Comparison of ENCODE assay signal across 7 cellular contexts in the genomic region with DNA sequence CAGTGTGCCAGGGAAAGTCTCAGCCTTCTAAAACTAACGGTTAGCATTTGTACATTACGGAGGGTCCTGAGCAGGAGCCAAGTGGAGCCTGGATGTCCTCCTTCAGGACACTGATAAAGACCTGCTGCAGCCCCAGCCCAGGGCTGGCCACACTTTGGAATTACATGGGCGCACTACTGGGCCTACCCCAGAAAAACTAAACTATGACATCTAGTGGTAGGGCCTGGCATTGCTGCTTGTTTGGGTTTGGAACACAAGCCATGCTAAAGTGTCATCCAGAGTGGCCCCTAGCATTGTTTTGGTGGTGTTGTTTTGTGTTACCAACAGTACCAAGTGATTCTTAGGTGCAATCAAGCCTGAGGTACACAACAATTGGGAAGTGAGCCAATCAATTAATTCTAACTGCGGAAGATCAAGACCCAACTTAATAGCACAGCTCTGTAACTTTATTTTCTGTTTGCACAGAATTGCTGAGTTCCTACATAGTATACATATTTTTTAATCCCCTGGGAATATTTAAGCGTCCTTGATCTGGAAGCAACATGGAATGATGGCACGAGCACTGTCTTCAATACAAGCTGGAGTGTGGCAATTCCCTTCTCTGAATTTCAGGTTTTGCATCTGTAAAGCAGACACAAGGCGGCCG.
DNase-seq lines count a peak whose midpoint lies in the region; ATAC-seq, FAIRE-seq and TF ChIP-seq lines count a peak whose summit lies in the region.

No MANE protein-coding gene starts in this region.

- H3K27me3 ChIP-seq in H7 (ENCODE audit: control insufficient read depth, insufficient read depth, low read length) = no peaks in the 10 kb centered on the region
- H3K27me3 ChIP-seq in brain microvascular endothelial cell (replicated peaks) = no peaks in the 10 kb centered on the region

- FAIRE-seq in islet of Langerhans (lab: Jason Lieb, UNC) = peak; percentile 82

- in situ Hi-C loops in brain microvascular endothelial cell (cut with HindIII; ENCODE audit: low pct_ligation_motif_present, low sequenced_read_pairs) = no loop called here

- H3K4me3 ChIP-seq in H7 (ENCODE audit: insufficient read depth, low read depth, low read length) = no peak overlapping the region
- no peak overlapping the region for H3K4me3 ChIP-seq in brain microvascular endothelial cell (ENCODE audit: low read depth, low read length)

- no peak overlapping the region for H3K27ac ChIP-seq in brain microvascular endothelial cell

- ATAC-seq in HG03442 (IDR thresholded peaks at IDR 0.05; ENCODE audit: unreplicated experiment) = no peak

- H3K36me3 ChIP-seq in H7 (replicated peaks; ENCODE audit: control insufficient read depth, insufficient read depth, low read length) (no peaks in the 10 kb centered on the region), brain microvascular endothelial cell (replicated peaks) (no peaks in the 10 kb centered on the region)

- TF ChIP-seq CTCF in brain microvascular endothelial cell (IDR thresholded peaks at IDR 0.05; ENCODE audit: low read depth, low read length, missing control alignments) = peak; percentile 97

- DNase-seq in DMS153 (lab: John Stamatoyannopoulos, UW) = peak; percentile 19
- DNase-seq in H7 = peak; percentile 68
- DNase-seq in OCI-M1 (lab: John Stamatoyannopoulos, UW) = peak; percentile 68
- peak; percentile 58 for DNase-seq in brain microvascular endothelial cell
- DNase-seq in stimulated activated CD4-positive, alpha-beta T cell treated with anti-CD3 and anti-CD28 coated beads, Interleukin-4, amount 100 ng/mL, for 24 hours = peak; percentile 28
